ENCODE assay signal across 24 cellular contexts in the genomic region with DNA sequence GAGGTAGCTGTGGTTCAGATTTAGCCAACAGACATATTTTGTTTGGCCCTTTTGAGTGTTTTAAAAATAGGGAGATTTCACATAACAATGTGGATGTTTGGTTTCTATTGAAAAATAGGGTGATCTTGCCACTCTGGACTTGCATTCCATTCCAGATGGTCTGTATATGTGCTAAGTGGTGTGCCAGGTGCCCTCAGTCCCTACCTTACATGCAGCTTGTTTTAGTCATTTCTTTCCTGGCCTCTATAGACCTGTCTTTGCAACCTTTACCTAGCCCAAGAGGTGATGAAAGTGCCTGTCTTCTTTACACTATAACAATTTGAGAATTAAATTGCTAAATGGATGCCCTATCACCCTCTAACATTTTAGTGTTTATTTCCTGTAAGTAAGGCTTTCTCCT. TPM values are rescaled to one million over a fixed set of nuclear protein-coding genes. Genes with fewer than 3 reads are reported as not detected.
A peak's percentile ranks its signal among the peaks of the same experiment; 100 is the strongest.
DNase-seq lines count a peak whose midpoint lies in the region; FAIRE-seq and TF ChIP-seq lines count a peak whose summit lies in the region.
"Had no signal": no experiment of that assay in that cellular context is flagged by ENCODE, and none has a peak within 500 bp of the region (broad histone marks: within the 10 kb centered on the region; RNA-seq: fewer than 3 reads in every experiment).

No MANE protein-coding gene starts in this region.

- no peak for DNase-seq in activated T-cell treated with anti-CD3 and anti-CD28 coated beads, Interleukin-2, amount 50 U/mL, for 24 hours
- DNase-seq in activated T-cell treated with anti-CD3 and anti-CD28 coated beads, Interleukin-2, amount 50 U/mL, for 1 hour: no peak
- no peak for DNase-seq in HTR-8/SVneo (ENCODE audit: insufficient read length, low spot score)
- no peak for DNase-seq in coronary artery (ENCODE audit: low spot score)
- no peak for DNase-seq in osteocyte (ENCODE audit: extremely low spot score, unreplicated experiment)
- DNase-seq in inferior parietal cortex (ENCODE audit: extremely low spot score): no peak
- DNase-seq in DMS153 treated with DMSO at 0.1 percent for 48 hours (lab: John Stamatoyannopoulos, UW; ENCODE audit: unreplicated experiment): no peak
- DNase-seq in NOMO-1 (lab: John Stamatoyannopoulos, UW; ENCODE audit: unreplicated experiment in 2 of 2): no peak
- DNase-seq: activated B cell treated with CpG ODN at 0.5 μM for 24 hours; activated CD8-positive, alpha-beta memory T cell treated with anti-CD3 and anti-CD28 coated beads for 24 hours; activated effector memory CD4-positive, alpha-beta T cell treated with anti-CD3 and anti-CD28 coated beads, Interleukin-2, amount 50 U/mL, for 16 hours; NCI-H1105; NCI-H2029 treated with DMSO at 0.1 percent for 48 hours; NK-92 treated with Interleukin-12 subunit alpha and Interleukin-12 subunit beta, amount 100 ng/mL, for 24 hours; stimulated activated naive CD8-positive, alpha-beta T cell treated with anti-CD3 and anti-CD28 coated beads, Interleukin-15, Interleukin-2, amounts not matched to agents 100 U/mL and 50 U/mL, for 24 hours had no signal

- H3K4me3 Mint-ChIP-seq in activated T-cell treated with anti-CD3 and anti-CD28 coated beads, Interleukin-2, amount 50 U/mL, for 24 hours: no peak overlapping the region
- H3K4me3 Mint-ChIP-seq in osteocyte (ENCODE audit: unreplicated experiment): no peak overlapping the region
- H3K4me3 Mint-ChIP-seq: activated B cell treated with CpG ODN at 0.5 μM for 24 hours; mesothelial cell of epicardium; neural crest cell; T-helper 2 cell treated with Interferon-gamma antibody and Interleukin-4, amounts not matched to agents 5 μg/mL and 100 μg/mL, for 36 hours had no signal

- peak overlapping the region; percentile 29 for H3K4me3 ChIP-seq in coronary artery
- H3K4me3 ChIP-seq: BLaER1, prostate gland, SK-N-MC had no signal

- no peak for TF ChIP-seq CTCF in coronary artery (IDR thresholded peaks at IDR 0.05)
- TF ChIP-seq CTCF in osteocyte (IDR thresholded peaks at IDR 0.05): no peak

- peaks cover 89% of the 10 kb centered on the region for H3K4me1 Mint-ChIP-seq in activated T-cell treated with anti-CD3 and anti-CD28 coated beads, Interleukin-2, amount 50 U/mL, for 24 hours (ENCODE audit: low read depth)
- peaks cover 33% of the 10 kb centered on the region for H3K4me1 Mint-ChIP-seq in osteocyte (ENCODE audit: unreplicated experiment)

- peak overlapping the region; percentile 39 for H3K27ac Mint-ChIP-seq in activated T-cell treated with anti-CD3 and anti-CD28 coated beads, Interleukin-2, amount 50 U/mL, for 24 hours
- peak overlapping the region; percentile 4 for H3K27ac Mint-ChIP-seq in osteocyte (ENCODE audit: unreplicated experiment)
- H3K27ac Mint-ChIP-seq: mesothelial cell of epicardium; T-helper 2 cell treated with Interferon-gamma antibody and Interleukin-4, amounts not matched to agents 5 μg/mL and 100 μg/mL, for 36 hours had no signal

- peak overlapping the region; percentile 38 to 49 for H3K27ac ChIP-seq in coronary artery
- H3K27ac ChIP-seq: BLaER1, prostate gland, SK-N-MC had no signal

- no peaks in the 10 kb centered on the region for H3K9me3 Mint-ChIP-seq in activated T-cell treated with anti-CD3 and anti-CD28 coated beads, Interleukin-2, amount 50 U/mL, for 24 hours
- H3K9me3 Mint-ChIP-seq in osteocyte (ENCODE audit: unreplicated experiment): no peaks in the 10 kb centered on the region
- H3K9me3 Mint-ChIP-seq: activated B cell treated with CpG ODN at 0.5 μM for 24 hours; mesothelial cell of epicardium; T-helper 2 cell treated with Interferon-gamma antibody and Interleukin-4, amounts not matched to agents 5 μg/mL and 100 μg/mL, for 36 hours had no signal

- H3K36me3 Mint-ChIP-seq in activated T-cell treated with anti-CD3 and anti-CD28 coated beads, Interleukin-2, amount 50 U/mL, for 24 hours (ENCODE audit: low read depth): peaks cover 52% of the 10 kb centered on the region
- H3K36me3 Mint-ChIP-seq in osteocyte (ENCODE audit: unreplicated experiment): peaks cover 11% of the 10 kb centered on the region

- peak; percentile 23 for FAIRE-seq in HTR-8/SVneo (lab: Jason Lieb, UNC)
- FAIRE-seq: A204.1, astrocyte, RCC 7860 had no signal

- H3K27me3 Mint-ChIP-seq in activated T-cell treated with anti-CD3 and anti-CD28 coated beads, Interleukin-2, amount 50 U/mL, for 24 hours: no peaks in the 10 kb centered on the region
- no peaks in the 10 kb centered on the region for H3K27me3 Mint-ChIP-seq in osteocyte (ENCODE audit: unreplicated experiment)
- H3K27me3 Mint-ChIP-seq: activated B cell treated with CpG ODN at 0.5 μM for 24 hours had no signal

RNA-seq across cellular contexts. Expression of a gene that starts 11.1 kb away (rescaled TPM):
- total RNA-seq in osteocyte: 35.2 and 41.1 TPM in 2 replicates
